Comparison of ENCODE assay signal across 8 cellular contexts in the genomic region with DNA sequence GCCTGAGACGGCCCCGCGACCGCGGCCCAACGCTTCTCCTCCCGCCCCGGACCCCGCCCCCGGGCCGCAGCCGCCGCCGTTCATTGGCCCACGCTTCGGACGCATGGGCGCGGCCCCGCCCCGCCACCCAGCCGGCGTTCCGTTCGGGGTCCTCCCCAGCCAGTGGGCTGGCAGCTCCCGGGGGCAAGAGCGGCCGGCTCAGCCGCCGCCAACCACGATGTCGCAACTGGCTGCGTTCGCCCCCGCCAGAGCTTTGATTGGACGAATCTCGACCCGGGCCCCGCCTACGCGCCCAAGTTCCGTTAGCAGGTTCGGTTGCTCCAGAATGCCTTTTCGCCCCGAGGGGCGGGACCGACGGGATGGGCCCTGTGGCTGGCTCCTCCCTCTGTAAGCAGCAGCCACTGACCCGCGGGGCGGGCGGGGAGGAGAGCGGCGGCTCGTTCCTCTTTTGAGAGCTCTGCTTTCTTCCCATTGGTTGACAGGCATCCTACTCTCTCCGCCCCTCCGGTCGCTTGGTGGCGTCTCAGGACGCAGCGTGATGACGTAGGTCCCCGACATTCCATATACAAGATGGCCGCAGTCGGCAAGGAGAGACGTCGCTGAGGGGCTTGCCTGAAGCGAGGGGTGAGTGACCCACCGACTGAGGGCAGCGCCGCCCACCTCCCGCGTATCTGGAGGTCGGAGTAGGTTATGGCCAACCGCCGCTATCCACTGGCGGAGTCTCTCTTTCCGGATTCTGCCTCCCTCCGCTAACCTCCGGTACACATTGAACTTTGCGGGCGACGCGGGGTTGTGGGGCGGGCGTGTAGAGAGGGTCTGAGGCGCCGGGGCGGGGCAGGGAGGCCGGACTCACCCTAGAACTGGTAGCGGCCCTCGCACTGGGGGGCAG. TPM values are rescaled to one million over a fixed set of nuclear protein-coding genes. Genes with fewer than 3 reads are reported as not detected.
DNase-seq lines count a peak whose midpoint lies in the region; ATAC-seq and TF ChIP-seq lines count a peak whose summit lies in the region.

A gene (plus strand): TSS at position 554 of the 889 bp plus-strand sequence. CDS start 11,269 bp downstream, outside the sequence.
A gene (minus strand): TSS at position 4 of the 889 bp plus-strand sequence. CDS start 15,054 bp downstream, outside the sequence.

- peaks cover 17% of the 10 kb centered on the region for H3F3A ChIP-seq in SK-N-SH (replicated peaks; ENCODE audit: insufficient read depth)

- ATAC-seq in HG02571 (IDR thresholded peaks at IDR 0.05; ENCODE audit: unreplicated experiment) = peak; percentile 86
- peak; percentile 96 for ATAC-seq in gastroesophageal sphincter

- H3K36me3 ChIP-seq in SK-N-SH (replicated peaks in 1 of 2; ENCODE audit: control insufficient read depth in 1 of 2, insufficient read depth in 2 of 2, low read length in 1 of 2) (no peaks in the 10 kb centered on the region), gastroesophageal sphincter (no peaks in the 10 kb centered on the region), neutrophil (no peaks in the 10 kb centered on the region)

- no peak for TF ChIP-seq CTCF in SK-N-SH (IDR thresholded peaks at IDR 0.05)
- TF ChIP-seq CTCF in gastroesophageal sphincter (IDR thresholded peaks at IDR 0.05) = no peak
- no peak for TF ChIP-seq CTCF in neutrophil (IDR thresholded peaks at IDR 0.05)

- H3K4me2 ChIP-seq in SK-N-SH = peak within 1 kb of the TSS; percentile 98

- H4K20me1 ChIP-seq in SK-N-SH (ENCODE audit: insufficient read depth) = peaks cover 82% of the 10 kb centered on the region

- POLR2A ChIA-PET in SK-N-SH (lab: Yijun Ruan, JAX) = interaction anchor here (0.9 to 1.4 kb wide), 2 partner anchors 14 to 124 kb away, joined by 3 read pairs; no protein-coding TSS in a partner anchor

- TF ChIP-seq RAD21 in SK-N-SH (IDR thresholded peaks at IDR 0.05; ENCODE audit: low read length) = no peak

- H3K27me3 ChIP-seq in SK-N-SH (ENCODE audit: insufficient read depth) (no peaks in the 10 kb centered on the region), gastroesophageal sphincter (no peaks in the 10 kb centered on the region), neutrophil (no peaks in the 10 kb centered on the region)

- TF ChIP-seq EP300 in SK-N-SH (IDR thresholded peaks at IDR 0.05; ENCODE audit: borderline replicate concordance in 1 of 2, low read depth in 1 of 2, low read length in 1 of 2) (no peak), gastroesophageal sphincter (IDR thresholded peaks at IDR 0.05) (no peak)

- peaks cover 90% of the 10 kb centered on the region for H3K79me2 ChIP-seq in SK-N-SH (ENCODE audit: insufficient read depth)

- CTCF ChIA-PET in SK-N-SH (lab: Yijun Ruan, JAX) = interaction anchor here (0.8 to 1.6 kb wide), 2 partner anchors 65 to 312 kb away, joined by 3 to 4 read pairs; a partner anchor contains a TSS

- H3K4me3 ChIP-seq in SK-N-SH (ENCODE audit: low read depth in 2 of 2, low read length in 1 of 2) = peak within 1 kb of the TSS; percentile 95 to 96
- peak within 1 kb of the TSS; percentile 88 to 95 for H3K4me3 ChIP-seq in gastroesophageal sphincter
- H3K4me3 ChIP-seq in neutrophil (ENCODE audit: low read depth in 1 of 2, low read length in 1 of 2) = peak within 1 kb of the TSS; percentile 92 to 93

- peak within 1 kb of the TSS; percentile 92; the same call in 1 of the 2 replicates for H2AFZ ChIP-seq in SK-N-SH (ENCODE audit: low read depth)

- peak within 1 kb of the TSS; percentile 97 for H3K9ac ChIP-seq in SK-N-SH

- peak; percentile 94 to 96 for TF ChIP-seq POLR2A in gastroesophageal sphincter (IDR thresholded peaks at IDR 0.05)

- WGBS in SK-N-SH (ENCODE audit: low lambda C conversion rate) = 1% methylated on average over 47 of the region's 92 CpGs
- 0% methylated on average over 3 of the region's 92 CpGs; no CpG with 5 or more reads in 1 of the 2 donors for WGBS in gastroesophageal sphincter (ENCODE audit: low coverage in 1 of 2), 2 donors

- peak; percentile 100 for DNase-seq in GM04504 (ENCODE audit: low read depth)
- DNase-seq in NCI-H1048 (lab: John Stamatoyannopoulos, UW) = peak; percentile 99
- peak; percentile 98 for DNase-seq in SK-N-SH
- peak; percentile 100 for DNase-seq in activated naive CD4-positive, alpha-beta T cell treated with anti-CD3 and anti-CD28 coated beads, Interleukin-2, amount 50 U/mL, for 16 hours
- DNase-seq in substantia nigra (lab: John Stamatoyannopoulos, UW) = peak; percentile 87 to 100 (median 100)

- peak within 1 kb of the TSS; percentile 72 to 91 for H3K27ac ChIP-seq in SK-N-SH (ENCODE audit: low read depth in 2 of 2, low read length in 1 of 2)
- peak within 1 kb of the TSS; percentile 97 to 98 (median 98) for H3K27ac ChIP-seq in gastroesophageal sphincter
- H3K27ac ChIP-seq in neutrophil = peak within 1 kb of the TSS; percentile 92
- H3K27ac ChIP-seq in substantia nigra (ENCODE audit: low read depth, low read length, poor library complexity, severe bottlenecking) = peak within 1 kb of the TSS; percentile 68

- no peaks in the 10 kb centered on the region for H3K9me2 ChIP-seq in SK-N-SH

- H3K9me3 ChIP-seq in SK-N-SH (no peaks in the 10 kb centered on the region), gastroesophageal sphincter (no peaks in the 10 kb centered on the region), neutrophil (no peaks in the 10 kb centered on the region)

- H3K4me1 ChIP-seq in SK-N-SH (ENCODE audit: control insufficient read depth in 1 of 2, insufficient read depth in 2 of 2, low read depth in 1 of 2, low read length in 1 of 2) (peaks cover 21 to 23% of the 10 kb centered on the region in 2 experiments), gastroesophageal sphincter (peaks cover 0 to 57% (median 25%) of the 10 kb centered on the region in 3 donors), neutrophil (ENCODE audit: control insufficient read depth in 1 of 2, insufficient read depth in 1 of 2, low read depth in 1 of 2, low read length in 1 of 2) (peaks cover 45 to 46% of the 10 kb centered on the region in 2 experiments)

TF ChIP-seq in SK-N-SH, 30 proteins besides CTCF, POLR2A, EP300 and RAD21 (continues in another document):
- TF ChIP-seq GABPA (IDR thresholded peaks at IDR 0.05; ENCODE audit: low read depth) (peak; percentile 79), CHD2 (IDR thresholded peaks at IDR 0.05; ENCODE audit: low read length, partially characterized antibody) (peak; percentile 69), FOXM1 (IDR thresholded peaks at IDR 0.05; ENCODE audit: low read depth) (no peak), YY1 (IDR thresholded peaks at IDR 0.05; ENCODE audit: low read depth) (peak; percentile 97), ELF1 (IDR thresholded peaks at IDR 0.05) (peak; percentile 47; the same call in 1 of the 2 replicates), RFX5 (IDR thresholded peaks at IDR 0.05; ENCODE audit: low read length) (peak; percentile 94), POLR2AphosphoS5 (IDR thresholded peaks at IDR 0.05; ENCODE audit: low read depth, low read length) (peak; percentile 90), NRF1 (IDR thresholded peaks at IDR 0.05; ENCODE audit: low read depth, low read length) (peak; percentile 44)
- TF ChIP-seq, protein P1, sequence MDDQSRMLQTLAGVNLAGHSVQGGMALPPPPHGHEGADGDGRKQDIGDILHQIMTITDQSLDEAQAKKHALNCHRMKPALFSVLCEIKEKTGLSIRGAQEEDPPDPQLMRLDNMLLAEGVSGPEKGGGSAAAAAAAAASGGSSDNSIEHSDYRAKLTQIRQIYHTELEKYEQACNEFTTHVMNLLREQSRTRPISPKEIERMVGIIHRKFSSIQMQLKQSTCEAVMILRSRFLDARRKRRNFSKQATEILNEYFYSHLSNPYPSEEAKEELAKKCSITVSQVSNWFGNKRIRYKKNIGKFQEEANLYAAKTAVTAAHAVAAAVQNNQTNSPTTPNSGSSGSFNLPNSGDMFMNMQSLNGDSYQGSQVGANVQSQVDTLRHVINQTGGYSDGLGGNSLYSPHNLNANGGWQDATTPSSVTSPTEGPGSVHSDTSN (IDR thresholded peaks at IDR 0.05) = peak; percentile 82
- TF ChIP-seq, protein P2, sequence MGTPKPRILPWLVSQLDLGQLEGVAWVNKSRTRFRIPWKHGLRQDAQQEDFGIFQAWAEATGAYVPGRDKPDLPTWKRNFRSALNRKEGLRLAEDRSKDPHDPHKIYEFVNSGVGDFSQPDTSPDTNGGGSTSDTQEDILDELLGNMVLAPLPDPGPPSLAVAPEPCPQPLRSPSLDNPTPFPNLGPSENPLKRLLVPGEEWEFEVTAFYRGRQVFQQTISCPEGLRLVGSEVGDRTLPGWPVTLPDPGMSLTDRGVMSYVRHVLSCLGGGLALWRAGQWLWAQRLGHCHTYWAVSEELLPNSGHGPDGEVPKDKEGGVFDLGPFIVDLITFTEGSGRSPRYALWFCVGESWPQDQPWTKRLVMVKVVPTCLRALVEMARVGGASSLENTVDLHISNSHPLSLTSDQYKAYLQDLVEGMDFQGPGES (IDR thresholded peaks at IDR 0.05; ENCODE audit: low read depth, low read length) = peak; percentile 57
- TF ChIP-seq, protein P3, sequence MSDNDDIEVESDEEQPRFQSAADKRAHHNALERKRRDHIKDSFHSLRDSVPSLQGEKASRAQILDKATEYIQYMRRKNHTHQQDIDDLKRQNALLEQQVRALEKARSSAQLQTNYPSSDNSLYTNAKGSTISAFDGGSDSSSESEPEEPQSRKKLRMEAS (IDR thresholded peaks at IDR 0.05; ENCODE audit: low read depth) = no peak

RNA-seq across cellular contexts. Expression of the first gene that starts in this region (rescaled TPM):
- 9.0 and 14.6 TPM in 2 replicates for polyA plus RNA-seq in SK-N-SH (2012; rRNA removed)
- polyA plus RNA-seq in SK-N-SH (2012; cell fraction: cytosol; rRNA removed) = 18.4 and 19.4 TPM in 2 replicates
- polyA plus RNA-seq in SK-N-SH (2012; cell fraction: nucleus; rRNA removed) = 14.2 and 23.0 TPM in 2 replicates
- 10 to 100 TPM; 17.1 to 26.8 (median 20.7) TPM for total RNA-seq in gastroesophageal sphincter

RNA-seq across cellular contexts. Expression of the second gene that starts in this region (rescaled TPM):
- 19.1 and 22.7 TPM in 2 replicates for polyA plus RNA-seq in SK-N-SH (2012; rRNA removed)
- polyA plus RNA-seq in SK-N-SH (2012; cell fraction: cytosol; rRNA removed) = 24.4 and 28.7 TPM in 2 replicates
- polyA plus RNA-seq in SK-N-SH (2012; cell fraction: nucleus; rRNA removed) = 8.5 and 14.9 TPM in 2 replicates
- total RNA-seq in gastroesophageal sphincter = 100 to 1,000 TPM; 127 to 184 (median 162) TPM

Comparison
In these comparisons a context has a peak if more than half of its experiments do, and no peak if none do; other contexts are left out.
1. Peak in every context shown above with its lines: DNase-seq, ATAC-seq, H3K4me3 ChIP-seq and H3K27ac ChIP-seq.